In the genomic region with DNA sequence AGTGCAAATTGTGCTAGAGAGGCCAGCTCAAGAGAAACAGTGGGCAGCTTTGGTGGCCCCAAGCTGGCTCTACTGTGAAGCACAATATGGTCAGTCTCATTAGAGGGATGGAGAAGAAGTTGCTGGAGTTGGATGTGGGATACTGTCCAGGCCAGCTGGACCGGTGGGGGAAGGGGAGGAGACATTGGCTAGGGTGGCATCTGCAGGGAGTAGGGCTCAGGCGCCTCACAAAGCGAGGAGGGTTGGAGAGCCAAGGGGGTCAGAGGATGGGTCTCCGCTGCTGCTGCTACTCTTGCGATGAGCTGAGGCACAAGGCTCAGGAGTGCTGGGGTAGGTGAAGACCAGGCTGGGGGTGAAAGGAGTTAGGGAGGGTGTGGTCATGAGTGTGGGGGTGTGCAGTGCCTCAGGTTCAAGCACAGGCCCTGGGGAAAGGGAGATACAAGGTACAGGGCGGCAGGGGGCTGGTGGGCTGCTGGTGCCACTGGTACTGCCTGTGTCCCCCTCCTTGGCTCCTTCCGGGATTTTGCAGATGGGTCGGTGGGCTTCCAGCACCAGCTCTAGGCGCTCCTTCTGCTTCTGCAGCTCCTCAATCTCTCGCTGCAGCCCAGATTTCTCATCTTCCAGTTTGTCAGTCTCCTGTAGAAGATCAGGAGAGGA, we compare ENCODE assay signal across 2 cellular contexts.
TF ChIP-seq lines count a peak whose summit lies in the region.

No MANE protein-coding gene starts in this region.

TF ChIP-seq in IMR-90, 13 proteins besides CTCF, POLR2A, EP300 and RAD21:
- TF ChIP-seq RFX5 (IDR thresholded peaks at IDR 0.05; ENCODE audit: low read depth, low read length) (no peak), RCOR1 (IDR thresholded peaks at IDR 0.05; ENCODE audit: insufficient replicate concordance, low read length) (no peak), CEBPB (IDR thresholded peaks at IDR 0.05; ENCODE audit: low read depth, low read length) (no peak), FOS (IDR thresholded peaks at IDR 0.05; ENCODE audit: low read depth, low read length) (no peak), NFE2L2 (IDR thresholded peaks at IDR 0.05; ENCODE audit: low read depth, low read length) (no peak), ELK1 (IDR thresholded peaks at IDR 0.05; ENCODE audit: borderline replicate concordance, low read depth, low read length) (no peak), USF2 (IDR thresholded peaks at IDR 0.05; ENCODE audit: low read depth, low read length) (no peak), MAZ (IDR thresholded peaks at IDR 0.05; ENCODE audit: borderline replicate concordance, low read depth, low read length) (no peak), CHD1 (IDR thresholded peaks at IDR 0.05; ENCODE audit: low read depth, low read length) (no peak), MAFK (IDR thresholded peaks at IDR 0.05; ENCODE audit: low read depth, low read length) (no peak), MXI1 (IDR thresholded peaks at IDR 0.05; ENCODE audit: borderline replicate concordance, low read depth, low read length) (no peak), SMC3 (IDR thresholded peaks at IDR 0.05; ENCODE audit: low read depth, low read length) (no peak), BHLHE40 (IDR thresholded peaks at IDR 0.05; ENCODE audit: low read depth, low read length) (no peak)

TF ChIP-seq in neural cell, 6 proteins besides CTCF, POLR2A, EP300 and RAD21:
- TF ChIP-seq TAF1 (IDR thresholded peaks at IDR 0.05; ENCODE audit: low read depth) (no peak), POLR2AphosphoS5 (IDR thresholded peaks at IDR 0.05) (no peak), SMC3 (conservative IDR thresholded peaks at IDR 0.05; ENCODE audit: poor library complexity) (no peak), MXI1 (conservative IDR thresholded peaks at IDR 0.05; ENCODE audit: poor library complexity, severe bottlenecking) (no peak), EZH2 (IDR thresholded peaks at IDR 0.05; ENCODE audit: borderline replicate concordance, insufficient read depth, low read length, poor library complexity, severe bottlenecking) (no peak)
- TF ChIP-seq, protein P1, sequence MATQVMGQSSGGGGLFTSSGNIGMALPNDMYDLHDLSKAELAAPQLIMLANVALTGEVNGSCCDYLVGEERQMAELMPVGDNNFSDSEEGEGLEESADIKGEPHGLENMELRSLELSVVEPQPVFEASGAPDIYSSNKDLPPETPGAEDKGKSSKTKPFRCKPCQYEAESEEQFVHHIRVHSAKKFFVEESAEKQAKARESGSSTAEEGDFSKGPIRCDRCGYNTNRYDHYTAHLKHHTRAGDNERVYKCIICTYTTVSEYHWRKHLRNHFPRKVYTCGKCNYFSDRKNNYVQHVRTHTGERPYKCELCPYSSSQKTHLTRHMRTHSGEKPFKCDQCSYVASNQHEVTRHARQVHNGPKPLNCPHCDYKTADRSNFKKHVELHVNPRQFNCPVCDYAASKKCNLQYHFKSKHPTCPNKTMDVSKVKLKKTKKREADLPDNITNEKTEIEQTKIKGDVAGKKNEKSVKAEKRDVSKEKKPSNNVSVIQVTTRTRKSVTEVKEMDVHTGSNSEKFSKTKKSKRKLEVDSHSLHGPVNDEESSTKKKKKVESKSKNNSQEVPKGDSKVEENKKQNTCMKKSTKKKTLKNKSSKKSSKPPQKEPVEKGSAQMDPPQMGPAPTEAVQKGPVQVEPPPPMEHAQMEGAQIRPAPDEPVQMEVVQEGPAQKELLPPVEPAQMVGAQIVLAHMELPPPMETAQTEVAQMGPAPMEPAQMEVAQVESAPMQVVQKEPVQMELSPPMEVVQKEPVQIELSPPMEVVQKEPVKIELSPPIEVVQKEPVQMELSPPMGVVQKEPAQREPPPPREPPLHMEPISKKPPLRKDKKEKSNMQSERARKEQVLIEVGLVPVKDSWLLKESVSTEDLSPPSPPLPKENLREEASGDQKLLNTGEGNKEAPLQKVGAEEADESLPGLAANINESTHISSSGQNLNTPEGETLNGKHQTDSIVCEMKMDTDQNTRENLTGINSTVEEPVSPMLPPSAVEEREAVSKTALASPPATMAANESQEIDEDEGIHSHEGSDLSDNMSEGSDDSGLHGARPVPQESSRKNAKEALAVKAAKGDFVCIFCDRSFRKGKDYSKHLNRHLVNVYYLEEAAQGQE (IDR thresholded peaks at IDR 0.05; ENCODE audit: borderline replicate concordance) = no peak
